In genomic region chr12:11014234-11014633, GRCh38 we compare ENCODE assay signal across 22 cellular contexts. TPM values are rescaled to one million over a fixed set of nuclear protein-coding genes. Genes with fewer than 3 reads are reported as not detected.
A peak's percentile ranks its signal among the peaks of the same experiment; 100 is the strongest.
DNase-seq lines count a peak whose midpoint lies in the region; ATAC-seq and TF ChIP-seq lines count a peak whose summit lies in the region.
"Had no signal": no experiment of that assay in that cellular context is flagged by ENCODE, and none has a peak within 500 bp of the region (broad histone marks: within the 10 kb centered on the region; RNA-seq: fewer than 3 reads in every experiment).

No MANE protein-coding gene starts in this region.

- TF ChIP-seq POLR2A in IMR-90 (IDR thresholded peaks at IDR 0.05; ENCODE audit: low read depth, low read length) (no peak), suprapubic skin (IDR thresholded peaks at IDR 0.05) (no peak)

- no peak overlapping the region for H3K4me2 ChIP-seq in IMR-90 (ENCODE audit: low read depth, low read length)

- H3K4me3 ChIP-seq in IMR-90 (ENCODE audit: insufficient read depth, low read depth, low read length) (no peak overlapping the region), epithelial cell of proximal tubule (ENCODE audit: low read depth, low read length) (no peak overlapping the region), suprapubic skin (no peak overlapping the region)
- H3K4me3 ChIP-seq: HAP-1 had no signal

- CTCF ChIA-PET in IMR-90 (lab: Yijun Ruan, JAX): no interaction called here

- H3K27me3 ChIP-seq in IMR-90 (ENCODE audit: control insufficient read depth, insufficient read depth, low read length) (no peaks in the 10 kb centered on the region), suprapubic skin (no peaks in the 10 kb centered on the region)
- H3K27me3 ChIP-seq: BE2C had no signal

- peak overlapping the region in 1 of 2 donors; percentile 44 for H3K27ac Mint-ChIP-seq in activated naive CD4-positive, alpha-beta T cell treated with anti-CD3 and anti-CD28 coated beads, Interleukin-2, amount 50 U/mL, for 72 hours
- H3K27ac Mint-ChIP-seq: CD8-positive, alpha-beta T cell had no signal

- no peaks in the 10 kb centered on the region; the same call in 1 of the 2 replicates for H3K4me1 ChIP-seq in IMR-90 (ENCODE audit: control insufficient read depth, insufficient read depth, low read length)
- no peaks in the 10 kb centered on the region for H3K4me1 ChIP-seq in suprapubic skin
- H3K4me1 ChIP-seq: BE2C, HAP-1 had no signal

- H2AFZ ChIP-seq in IMR-90 (replicated peaks; ENCODE audit: low read length, poor library complexity): no peak overlapping the region

- no peak overlapping the region for H3K23ac ChIP-seq in IMR-90 (ENCODE audit: low read depth, low read length)

- no peaks in the 10 kb centered on the region for H3K9me3 Mint-ChIP-seq in activated naive CD4-positive, alpha-beta T cell treated with anti-CD3 and anti-CD28 coated beads, Interleukin-2, amount 50 U/mL, for 72 hours
- H3K9me3 Mint-ChIP-seq: CD8-positive, alpha-beta T cell had no signal

- intact Hi-C loops in IMR-90 (cut with micrococcal nuclease): loop anchor here (2.0 kb wide), 1 partner anchor 55 kb away; no protein-coding TSS in a partner anchor

- no peak overlapping the region for H3K18ac ChIP-seq in IMR-90 (ENCODE audit: low read depth, low read length)

- no peaks in the 10 kb centered on the region; the same call in 1 of the 2 replicates for H3K9me1 ChIP-seq in IMR-90 (ENCODE audit: insufficient read depth, low read length)

- H3K36me3 ChIP-seq in IMR-90 (ENCODE audit: control insufficient read depth, insufficient read depth, low read length) (no peaks in the 10 kb centered on the region), suprapubic skin (no peaks in the 10 kb centered on the region)
- H3K36me3 ChIP-seq: HAP-1 had no signal

- TF ChIP-seq EP300 in suprapubic skin (IDR thresholded peaks at IDR 0.05): no peak

- ATAC-seq in IMR-90 (ENCODE audit: low read depth): peak; percentile 59
- no peak for ATAC-seq in activated naive CD4-positive, alpha-beta T cell treated with anti-CD3 and anti-CD28 coated beads, Interleukin-2, amount 50 U/mL, for 72 hours
- ATAC-seq: CD8-positive, alpha-beta T cell had no signal

- no peaks in the 10 kb centered on the region for H4K20me1 ChIP-seq in IMR-90 (ENCODE audit: insufficient read depth, low read length)

- dilution Hi-C loops in IMR-90 (cut with HindIII; ENCODE audit: low sequenced_read_pairs, unreplicated experiment): no loop called here

- H3K14ac ChIP-seq in IMR-90 (replicated peaks; ENCODE audit: low read depth, low read length): no peak overlapping the region

- no peak overlapping the region for H2AK5ac ChIP-seq in IMR-90 (ENCODE audit: low read depth, low read length)

- no peak overlapping the region for H2AK9ac ChIP-seq in IMR-90 (replicated peaks; ENCODE audit: low read depth, low read length, poor library complexity)

- H2BK120ac ChIP-seq in IMR-90 (ENCODE audit: low read depth, low read length): no peak overlapping the region

- DNase-seq in EH (ENCODE audit: low read depth): peak; percentile 46
- DNase-seq in IMR-90: peak; percentile 64
- DNase-seq in epithelial cell of proximal tubule (ENCODE audit: low read depth): peak; percentile 52
- peak; percentile 34 for DNase-seq in kidney glomerular epithelial cell (lab: John Stamatoyannopoulos, UW)
- no peak for DNase-seq in suprapubic skin (ENCODE audit: low spot score in 2 of 2)
- DNase-seq in stimulated activated CD4-positive, alpha-beta T cell treated with anti-CD3 and anti-CD28 coated beads, Interleukin-1b, Interleukin-23, amount 100 ng/mL, for 48 hours: no peak
- DNase-seq in activated naive CD4-positive, alpha-beta T cell treated with anti-CD3 and anti-CD28 coated beads, Interleukin-2, amount 50 U/mL, for 72 hours (ENCODE audit: low spot score in 2 of 2): no peak
- no peak for DNase-seq in epidermal melanocyte (ENCODE audit: insufficient read length, low spot score)
- DNase-seq: ACHN; BE2C; CD8-positive, alpha-beta T cell; DND-41; KG1; NCI-H1092; NCI-H1694; NCI-H2107; NCI-H69; NK-92 treated with Interleukin-12 subunit alpha and Interleukin-12 subunit beta, amount 100 ng/mL, for 24 hours; OCI-M1; RPMI8226 had no signal

- POLR2A ChIA-PET in IMR-90 (lab: Charles Lee; ENCODE audit: unreplicated experiment): no interaction called here

- no peak overlapping the region for H4K5ac ChIP-seq in IMR-90 (ENCODE audit: low read depth, low read length)

- no peaks in the 10 kb centered on the region for H3K9me3 ChIP-seq in IMR-90 (ENCODE audit: control insufficient read depth, insufficient read depth, low read length)
- no peaks in the 10 kb centered on the region for H3K9me3 ChIP-seq in suprapubic skin
- H3K9me3 ChIP-seq: BE2C, HAP-1 had no signal

- H4K8ac ChIP-seq in IMR-90 (ENCODE audit: low read depth in 2 of 2, low read length in 2 of 2): no peak overlapping the region

- peaks cover 5 to 15% of the 10 kb centered on the region in 2 donors for H3K36me3 Mint-ChIP-seq in activated naive CD4-positive, alpha-beta T cell treated with anti-CD3 and anti-CD28 coated beads, Interleukin-2, amount 50 U/mL, for 72 hours

- no peak overlapping the region for H2BK20ac ChIP-seq in IMR-90 (ENCODE audit: low read depth, low read length)

- H4K91ac ChIP-seq in IMR-90 (ENCODE audit: insufficient read depth, low read depth, low read length): no peak overlapping the region

- BruUV-seq in IMR-90 (replicated peaks; lab: Mats Ljungman, UMichigan): no TSS peak

- in situ Hi-C loops in IMR-90 (cut with MboI; ENCODE audit: low sequenced_read_pairs): no loop called here

- H2BK5ac ChIP-seq in IMR-90 (ENCODE audit: low read depth, low read length, poor library complexity, severe bottlenecking): no peak overlapping the region

- peaks cover 3 to 8% of the 10 kb centered on the region in 2 experiments; a peak in 2 of 4 replicates for H3K79me1 ChIP-seq in IMR-90 (ENCODE audit: low read depth in 1 of 2, low read length in 2 of 2)

- H3K9ac ChIP-seq in IMR-90 (ENCODE audit: low read depth, low read length): no peak overlapping the region

- H3K27ac ChIP-seq in IMR-90 (ENCODE audit: insufficient read depth, low read length) (no peak overlapping the region), suprapubic skin (no peak overlapping the region)

- no peak overlapping the region for H2BK15ac ChIP-seq in IMR-90 (ENCODE audit: low read depth, low read length)

- TF ChIP-seq CTCF in IMR-90 (conservative IDR thresholded peaks at IDR 0.05; ENCODE audit: low read depth, low read length) (no peak), epithelial cell of proximal tubule (conservative IDR thresholded peaks at IDR 0.05; ENCODE audit: low read depth, low read length) (no peak), suprapubic skin (IDR thresholded peaks at IDR 0.05) (no peak)

- TF ChIP-seq RAD21 in IMR-90 (IDR thresholded peaks at IDR 0.05; ENCODE audit: low read length): no peak

- H3K56ac ChIP-seq in IMR-90 (ENCODE audit: extremely low read depth, insufficient read depth, low read length): no peak overlapping the region

- no peak overlapping the region for H3K4ac ChIP-seq in IMR-90 (ENCODE audit: low read depth, low read length)

TF ChIP-seq in IMR-90, 13 proteins besides CTCF, POLR2A, EP300 and RAD21 (continues in another document):
- TF ChIP-seq BHLHE40 (IDR thresholded peaks at IDR 0.05; ENCODE audit: low read depth, low read length): no peak
- no peak for TF ChIP-seq SMC3 (IDR thresholded peaks at IDR 0.05; ENCODE audit: low read depth, low read length)
- TF ChIP-seq CHD1 (IDR thresholded peaks at IDR 0.05; ENCODE audit: low read depth, low read length): no peak

RNA-seq across cellular contexts. Expression of gene TAS2R19, which starts 8.2 kb away (rescaled TPM):
- total RNA-seq in IMR-90 (2012; rRNA removed): 5.0 and 8.1 TPM in 2 replicates
- polyA plus RNA-seq in IMR-90 (2012; rRNA removed): 0.24 and 0.29 TPM in 2 replicates
- not detected in 2 replicates for polyA plus RNA-seq in IMR-90 (2012; cell fraction: cytosol; rRNA removed)
- 0.24 and 2.3 TPM in 2 replicates for polyA plus RNA-seq in IMR-90 (2012; cell fraction: nucleus; rRNA removed; ENCODE audit: low replicate concordance)
- total RNA-seq in epithelial cell of proximal tubule: not detected in 2 replicates
- total RNA-seq in suprapubic skin: 1 to 10 TPM in 2 of 4 donors, not detected in 2; 2.5 to 9.3 TPM
- total RNA-seq in activated naive CD4-positive, alpha-beta T cell treated with anti-CD3 and anti-CD28 coated beads, Interleukin-2, amount 50 U/mL, for 72 hours: 1 to 10 TPM; 3.2 to 4.7 TPM

RNA-seq across cellular contexts. Expression of gene TAS2R20, which starts 16.1 kb away (rescaled TPM):
- 3.4 and 3.9 TPM in 2 replicates for total RNA-seq in IMR-90 (2012; rRNA removed)
- 0.24 and 0.36 TPM in 2 replicates for polyA plus RNA-seq in IMR-90 (2012; rRNA removed)
- polyA plus RNA-seq in IMR-90 (2012; cell fraction: cytosol; rRNA removed): not detected in 2 replicates
- polyA plus RNA-seq in IMR-90 (2012; cell fraction: nucleus; rRNA removed; ENCODE audit: low replicate concordance): 0.39 and 4.8 TPM in 2 replicates
- 0.36 and 0.58 TPM in 2 replicates for total RNA-seq in epithelial cell of proximal tubule
- 1 to 10 TPM in 3 of 4 donors, not detected in 1; 1.0 to 4.1 (median 2.6) TPM for total RNA-seq in suprapubic skin
- 1 to 10 TPM; 1.5 to 3.7 TPM for total RNA-seq in activated naive CD4-positive, alpha-beta T cell treated with anti-CD3 and anti-CD28 coated beads, Interleukin-2, amount 50 U/mL, for 72 hours

RNA-seq across cellular contexts. Expression of gene TAS2R31, which starts 17.0 kb away (rescaled TPM):
- total RNA-seq in IMR-90 (2012; rRNA removed) (4.3 and 8.6 TPM in 2 replicates), epithelial cell of proximal tubule (0.65 TPM in 1 of 2 replicates, not detected in the other), suprapubic skin (1 to 10 TPM in 2 of 4 donors, under 1 TPM in 1, not detected in 1; 0.55 to 8.3 (median 3.5) TPM)
- 0.10 and 0.24 TPM in 2 replicates for polyA plus RNA-seq in IMR-90 (2012; rRNA removed)
- polyA plus RNA-seq in IMR-90 (2012; cell fraction: cytosol; rRNA removed): not detected in 2 replicates
- polyA plus RNA-seq in IMR-90 (2012; cell fraction: nucleus; rRNA removed; ENCODE audit: low replicate concordance): 0.07 and 1.5 TPM in 2 replicates
- 1 to 10 TPM; 4.3 to 4.4 TPM for total RNA-seq in activated naive CD4-positive, alpha-beta T cell treated with anti-CD3 and anti-CD28 coated beads, Interleukin-2, amount 50 U/mL, for 72 hours

RNA-seq across cellular contexts. Expression of gene TAS2R50, which starts 27.5 kb away (rescaled TPM):
- total RNA-seq in IMR-90 (2012; rRNA removed) (2.3 and 4.4 TPM in 2 replicates), epithelial cell of proximal tubule (not detected in 2 replicates), suprapubic skin (1 to 10 TPM in 1 of 4 donors, under 1 TPM in 1, not detected in 2; 0.89 to 4.8 TPM)
- not detected in 2 replicates for polyA plus RNA-seq in IMR-90 (2012; rRNA removed)
- not detected in 2 replicates for polyA plus RNA-seq in IMR-90 (2012; cell fraction: cytosol; rRNA removed)
- polyA plus RNA-seq in IMR-90 (2012; cell fraction: nucleus; rRNA removed; ENCODE audit: low replicate concordance): 0.56 TPM in 1 of 2 replicates, not detected in the other
- total RNA-seq in activated naive CD4-positive, alpha-beta T cell treated with anti-CD3 and anti-CD28 coated beads, Interleukin-2, amount 50 U/mL, for 72 hours: 1 to 10 TPM in 1 of 2 donors, under 1 TPM in 1; 0.55 to 1.3 TPM
- total RNA-seq: CD8-positive, alpha-beta T cell had no signal

RNA-seq across cellular contexts. Expression of gene TAS2R46, which starts 47.9 kb away (rescaled TPM):
- total RNA-seq in IMR-90 (2012; rRNA removed) (3.3 and 4.7 TPM in 2 replicates), epithelial cell of proximal tubule (0.17 TPM in 1 of 2 replicates, not detected in the other), suprapubic skin (1 to 10 TPM in 3 of 4 donors, not detected in 1; 1.2 to 8.9 (median 2.0) TPM)
- polyA plus RNA-seq in IMR-90 (2012; rRNA removed): 0.09 TPM in 1 of 2 replicates, not detected in the other
- polyA plus RNA-seq in IMR-90 (2012; cell fraction: cytosol; rRNA removed): not detected in 2 replicates
- 0.08 and 0.56 TPM in 2 replicates for polyA plus RNA-seq in IMR-90 (2012; cell fraction: nucleus; rRNA removed; ENCODE audit: low replicate concordance)
- 1 to 10 TPM; 1.5 to 2.4 TPM for total RNA-seq in activated naive CD4-positive, alpha-beta T cell treated with anti-CD3 and anti-CD28 coated beads, Interleukin-2, amount 50 U/mL, for 72 hours
- total RNA-seq: M059J had no signal

Comparison
In these comparisons a context has a peak if more than half of its experiments do, and no peak if none do; other contexts are left out.
1. DNase-seq: peak in EH (single experiment), IMR-90 (single experiment), epithelial cell of proximal tubule (single experiment) and kidney glomerular epithelial cell (single experiment); none in suprapubic skin (0 of 2), stimulated activated CD4-positive, alpha-beta T cell treated with anti-CD3 and anti-CD28 coated beads, Interleukin-1b, Interleukin-23, amount 100 ng/mL, for 48 hours (single experiment), activated naive CD4-positive, alpha-beta T cell treated with anti-CD3 and anti-CD28 coated beads, Interleukin-2, amount 50 U/mL, for 72 hours (0 of 2) and epidermal melanocyte (single experiment).